ENCODE assay signal across 8 cellular contexts in genomic region chr3:45664558-45664957, GRCh38. TPM values are rescaled to one million over a fixed set of nuclear protein-coding genes. Genes with fewer than 3 reads are reported as not detected.
DNase-seq lines count a peak whose midpoint lies in the region; ATAC-seq and TF ChIP-seq lines count a peak whose summit lies in the region.

No MANE protein-coding gene starts in this region.

- no peaks in the 10 kb centered on the region for H3K9me3 ChIP-seq in esophagus (ENCODE audit: control insufficient read depth in 2 of 2, insufficient read depth in 1 of 2, low read depth in 1 of 2, low read length in 1 of 2)
- no peaks in the 10 kb centered on the region for H3K9me3 ChIP-seq in gastroesophageal sphincter
- H3K9me3 ChIP-seq in A673 (ENCODE audit: low read depth, low read length, poor library complexity, severe bottlenecking): no peaks in the 10 kb centered on the region

- no peak for TF ChIP-seq POLR2A in gastroesophageal sphincter (IDR thresholded peaks at IDR 0.05)

- peak overlapping the region; percentile 83 for H3K27ac Mint-ChIP-seq in activated CD4-positive, alpha-beta memory T cell treated with anti-CD3 and anti-CD28 coated beads for 36 hours

- H3K36me3 Mint-ChIP-seq in activated CD4-positive, alpha-beta memory T cell treated with anti-CD3 and anti-CD28 coated beads for 36 hours: peaks cover 16% of the 10 kb centered on the region

- H3K27me3 ChIP-seq in esophagus (ENCODE audit: control insufficient read depth in 1 of 2, insufficient read depth in 2 of 2, low read length in 2 of 2) (no peaks in the 10 kb centered on the region), gastroesophageal sphincter (no peaks in the 10 kb centered on the region), A673 (replicated peaks; ENCODE audit: insufficient read depth, low read depth, low read length, poor library complexity) (no peaks in the 10 kb centered on the region)

- no peak overlapping the region for H3K27ac ChIP-seq in esophagus (ENCODE audit: low read depth in 2 of 2, low read length in 1 of 2)
- peak overlapping the region in 2 of 4 donors; percentile 27 to 30 for H3K27ac ChIP-seq in gastroesophageal sphincter
- H3K27ac ChIP-seq in A673 (ENCODE audit: low read depth, low read length, poor library complexity, severe bottlenecking): no peak overlapping the region

- TF ChIP-seq EP300 in gastroesophageal sphincter (IDR thresholded peaks at IDR 0.05): no peak

- intact Hi-C loops in activated CD4-positive, alpha-beta memory T cell treated with anti-CD3 and anti-CD28 coated beads for 36 hours (cut with micrococcal nuclease): loop anchor here (2.0 to 10.0 kb wide), 5 partner anchors 68 to 440 kb away; partner anchors contain the start of genes CXCR6 and TMEM158
- intact Hi-C loops in A673 (cut with micrococcal nuclease; ENCODE audit: unreplicated experiment): no loop called here

- H3K4me1 ChIP-seq in esophagus (ENCODE audit: control insufficient read depth in 2 of 2, insufficient read depth in 2 of 2, low read length in 1 of 2): peaks cover 1 to 2% of the 10 kb centered on the region in 2 donors
- H3K4me1 ChIP-seq in gastroesophageal sphincter: peaks cover 0 to 65% (median 18%) of the 10 kb centered on the region in 3 donors
- H3K4me1 ChIP-seq in A673 (ENCODE audit: insufficient read depth, low read length, poor library complexity, severe bottlenecking): peaks cover 14% of the 10 kb centered on the region

- peak overlapping the region; percentile 76 for H3K4me3 Mint-ChIP-seq in activated CD4-positive, alpha-beta memory T cell treated with anti-CD3 and anti-CD28 coated beads for 36 hours

- no TSS peak for BruUV-seq in A673 (replicated peaks; lab: Mats Ljungman, UMichigan)

- ATAC-seq in GM19035 (IDR thresholded peaks at IDR 0.05; ENCODE audit: unreplicated experiment) (peak; percentile 70), HG03342 (IDR thresholded peaks at IDR 0.05; ENCODE audit: unreplicated experiment) (peak; percentile 78), gastroesophageal sphincter (no peak)

- POLR2A ChIA-PET in activated CD4-positive, alpha-beta memory T cell treated with anti-CD3 and anti-CD28 coated beads for 36 hours (lab: Charles Lee): interaction anchor here (0.7 kb wide), 1 partner anchor 12 kb away, joined by 3 read pairs; no protein-coding TSS in a partner anchor
- POLR2A ChIA-PET in A673 (lab: Charles Lee; ENCODE audit: low non-redundant PET): no interaction called here

- peak; percentile 82 for DNase-seq in activated CD4-positive, alpha-beta memory T cell treated with anti-CD3 and anti-CD28 coated beads for 36 hours
- DNase-seq in stimulated activated CD4-positive, alpha-beta T cell treated with anti-CD3 and anti-CD28 coated beads, Interleukin-2, amount 100 ng/mL, for 4 hours (ENCODE audit: low read depth): peak; percentile 70
- DNase-seq in A673 (ENCODE audit: low spot score): no peak
- no peak for DNase-seq in HK-2 (ENCODE audit: unreplicated experiment)

- H3K9me3 Mint-ChIP-seq in activated CD4-positive, alpha-beta memory T cell treated with anti-CD3 and anti-CD28 coated beads for 36 hours: no peaks in the 10 kb centered on the region

- peaks cover 56% of the 10 kb centered on the region for H3K4me1 Mint-ChIP-seq in activated CD4-positive, alpha-beta memory T cell treated with anti-CD3 and anti-CD28 coated beads for 36 hours (ENCODE audit: low read depth)

- WGBS in esophagus, 2 donors: 26 to 41% methylated on average over 10 of the region's 10 CpGs
- WGBS in gastroesophageal sphincter (ENCODE audit: low coverage in 1 of 2), 2 donors: 40 to 55% methylated on average over 5 to 10 of the region's 10 CpGs

- no peaks in the 10 kb centered on the region for H3K36me3 ChIP-seq in esophagus (ENCODE audit: control insufficient read depth in 2 of 2, insufficient read depth in 2 of 2, low read length in 1 of 2)
- H3K36me3 ChIP-seq in gastroesophageal sphincter: peaks cover 0 to 27% of the 10 kb centered on the region in 2 donors
- H3K36me3 ChIP-seq in A673 (ENCODE audit: insufficient read depth, low read length, poor library complexity, severe bottlenecking): peaks cover 5% of the 10 kb centered on the region

- TF ChIP-seq CTCF in gastroesophageal sphincter (IDR thresholded peaks at IDR 0.05) (no peak), A673 (conservative IDR thresholded peaks at IDR 0.05; ENCODE audit: low read depth, low read length) (no peak)

- H3K27me3 Mint-ChIP-seq in activated CD4-positive, alpha-beta memory T cell treated with anti-CD3 and anti-CD28 coated beads for 36 hours: no peaks in the 10 kb centered on the region

- CTCF ChIA-PET in activated CD4-positive, alpha-beta memory T cell treated with anti-CD3 and anti-CD28 coated beads for 36 hours (lab: Charles Lee): interaction anchor here (0.6 to 5.8 kb wide), 7 partner anchors 8 to 626 kb away, joined by 3 to 33 read pairs (median 3); partner anchors contain the start of gene SACM1L
- CTCF ChIA-PET in A673 (lab: Charles Lee): no interaction called here

- H3K4me3 ChIP-seq in esophagus (ENCODE audit: low read depth in 1 of 2, low read length in 2 of 2) (peak overlapping the region; percentile 24 to 51), gastroesophageal sphincter (peak overlapping the region in 1 of 2 donors; percentile 34), A673 (ENCODE audit: low read depth, low read length, poor library complexity, severe bottlenecking) (no peak overlapping the region)

RNA-seq across cellular contexts. Expression of gene SACM1L, which starts 24.6 kb away (rescaled TPM):
- 10 to 100 TPM; 64.3 to 71.2 TPM for total RNA-seq in activated CD4-positive, alpha-beta memory T cell treated with anti-CD3 and anti-CD28 coated beads for 36 hours
- polyA plus RNA-seq in esophagus: 10 to 100 TPM; 14.1 to 16.9 TPM
- 10 to 100 TPM; 31.9 to 52.6 (median 38.2) TPM for total RNA-seq in gastroesophageal sphincter
- total RNA-seq in A673 (2021): 29.8 and 32.8 TPM in 2 replicates

Comparison
In these comparisons a context has a peak if more than half of its experiments do, and no peak if none do; other contexts are left out.
1. DNase-seq: peak in activated CD4-positive, alpha-beta memory T cell treated with anti-CD3 and anti-CD28 coated beads for 36 hours (single experiment) and stimulated activated CD4-positive, alpha-beta T cell treated with anti-CD3 and anti-CD28 coated beads, Interleukin-2, amount 100 ng/mL, for 4 hours (single experiment); none in A673 (single experiment) and HK-2 (single experiment).